ENCODE assay signal across 31 cellular contexts in the genomic region with DNA sequence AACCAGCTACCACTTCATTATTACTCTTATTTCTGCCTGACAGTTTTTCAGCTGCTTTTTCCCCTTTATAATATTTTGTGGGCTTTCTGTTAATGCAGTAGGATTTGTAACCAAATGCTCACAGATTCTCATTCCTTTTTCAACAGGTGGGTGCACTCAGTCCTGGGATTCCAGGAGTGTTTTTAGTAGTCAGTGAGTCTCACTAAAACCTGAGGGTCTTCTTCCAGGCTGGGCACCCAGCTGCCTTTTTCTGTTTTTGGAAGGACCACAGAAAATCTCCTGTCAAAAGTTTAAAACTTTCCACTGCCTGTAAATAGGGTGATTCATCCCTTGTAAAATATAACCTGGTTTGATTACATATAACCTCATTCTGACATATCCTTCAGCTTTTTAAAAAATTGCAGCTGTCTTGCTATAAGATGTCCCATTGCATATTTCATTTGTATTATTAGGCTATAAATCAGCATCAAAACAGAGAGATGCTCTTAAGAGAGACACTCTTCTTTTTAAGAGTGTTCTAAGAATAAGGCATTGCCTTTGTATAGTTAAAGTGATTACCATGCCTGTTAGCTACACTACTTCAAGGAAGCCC.
"Had no signal": no experiment of that assay in that cellular context is flagged by ENCODE, and none has a peak within 500 bp of the region (broad histone marks: within the 10 kb centered on the region; RNA-seq: fewer than 3 reads in every experiment).

No MANE protein-coding gene starts in this region.

- FAIRE-seq: urothelium cell line had no signal

- H3K4me3 ChIP-seq: adrenal gland, cardiac muscle cell, colonic mucosa, gastrocnemius medialis, left ventricle myocardium inferior, lung, mucosa of descending colon, right lobe of liver, skin epidermis, testis, transverse colon had no signal

- H3K36me3 Mint-ChIP-seq: activated naive CD8-positive, alpha-beta T cell treated with anti-CD3 and anti-CD28 coated beads for 36 hours; brain; natural killer cell treated with Interleukin-12 subunit alpha and Interleukin-12 subunit beta and Interleukin-15 and Interleukin-18, amount 100 ng/mL, for 72 hours had no signal

- H3K27me3 ChIP-seq: adrenal gland, cardiac muscle cell, colonic mucosa, gastrocnemius medialis, neutrophil, right lobe of liver, testis, transverse colon had no signal

- H3K27ac ChIP-seq: adrenal gland, cardiac muscle cell, colonic mucosa, gastrocnemius medialis, left ventricle myocardium inferior, neutrophil, right lobe of liver, skin epidermis, testis, transverse colon had no signal

- H3K4me3 Mint-ChIP-seq: activated B cell treated with CpG ODN at 0.5 μM for 24 hours; activated naive CD4-positive, alpha-beta T cell treated with anti-CD3 and anti-CD28 coated beads for 36 hours; activated naive CD8-positive, alpha-beta T cell treated with anti-CD3 and anti-CD28 coated beads for 36 hours; brain; natural killer cell treated with Interleukin-12 subunit alpha and Interleukin-12 subunit beta and Interleukin-15 and Interleukin-18, amount 100 ng/mL, for 72 hours; T-helper 2 cell treated with Interferon-gamma antibody and Interleukin-4, amounts not matched to agents 5 μg/mL and 100 μg/mL, for 36 hours had no signal

- DNase-seq: activated B cell treated with CpG ODN at 0.5 μM for 24 hours; activated CD4-positive, alpha-beta T cell treated with anti-CD3 and anti-CD28 coated beads, Interleukin-2, amount 50 U/mL, for 4 hours; activated effector memory CD4-positive, alpha-beta T cell treated with Interleukin-2 at 50 U/mL for 16 hours; activated naive CD4-positive, alpha-beta T cell treated with anti-CD3 and anti-CD28 coated beads for 36 hours; activated naive CD8-positive, alpha-beta T cell treated with anti-CD3 and anti-CD28 coated beads for 36 hours; adrenal gland; aorta; cerebellar nuclear complex; colonic mucosa; effector memory CD4-positive, alpha-beta T cell; gastrocnemius medialis; glutamatergic neuron; islet precursor cell; left ventricle myocardium inferior; mesendoderm; mucosa of descending colon; right lobe of liver; stimulated activated CD4-positive, alpha-beta T cell treated with anti-CD3 and anti-CD28 coated beads, Interleukin-12 subunit alpha, Interleukin-12 subunit beta, amount 100 ng/mL, for 4 hours; stimulated activated CD4-positive, alpha-beta T cell treated with anti-CD3 and anti-CD28 coated beads, Interleukin-4, amount 100 ng/mL, for 1 hour; stimulated activated naive CD8-positive, alpha-beta T cell treated with anti-CD3 and anti-CD28 coated beads, Interleukin-15, Interleukin-2, amounts not matched to agents 100 U/mL and 50 U/mL, for 24 hours; testis; transverse colon had no signal

- H3K27ac Mint-ChIP-seq: activated B cell treated with CpG ODN at 0.5 μM for 24 hours; activated naive CD4-positive, alpha-beta T cell treated with anti-CD3 and anti-CD28 coated beads for 36 hours; activated naive CD8-positive, alpha-beta T cell treated with anti-CD3 and anti-CD28 coated beads for 36 hours; brain; natural killer cell treated with Interleukin-12 subunit alpha and Interleukin-12 subunit beta and Interleukin-15 and Interleukin-18, amount 100 ng/mL, for 72 hours; progenitor cell of endocrine pancreas; T-helper 2 cell treated with Interferon-gamma antibody and Interleukin-4, amounts not matched to agents 5 μg/mL and 100 μg/mL, for 36 hours had no signal

- H3K9me3 ChIP-seq: adrenal gland, colonic mucosa, gastrocnemius medialis, left ventricle myocardium inferior, mucosa of descending colon, neutrophil, right lobe of liver, testis, transverse colon had no signal

- H3K4me1 Mint-ChIP-seq: activated B cell treated with CpG ODN at 0.5 μM for 24 hours; activated naive CD8-positive, alpha-beta T cell treated with anti-CD3 and anti-CD28 coated beads for 36 hours had no signal

- H3K9me3 Mint-ChIP-seq: activated B cell treated with CpG ODN at 0.5 μM for 24 hours; activated naive CD4-positive, alpha-beta T cell treated with anti-CD3 and anti-CD28 coated beads for 36 hours; activated naive CD8-positive, alpha-beta T cell treated with anti-CD3 and anti-CD28 coated beads for 36 hours; natural killer cell treated with Interleukin-12 subunit alpha and Interleukin-12 subunit beta and Interleukin-15 and Interleukin-18, amount 100 ng/mL, for 72 hours; T-helper 2 cell treated with Interferon-gamma antibody and Interleukin-4, amounts not matched to agents 5 μg/mL and 100 μg/mL, for 36 hours had no signal

- ATAC-seq: gastrocnemius medialis; mucosa of descending colon; natural killer cell treated with Interleukin-12 subunit alpha and Interleukin-12 subunit beta and Interleukin-15 and Interleukin-18, amount 100 ng/mL, for 72 hours; right lobe of liver; stimulated activated naive CD8-positive, alpha-beta T cell treated with anti-CD3 and anti-CD28 coated beads, Interleukin-15, Interleukin-2, amounts not matched to agents 100 U/mL and 50 U/mL, for 24 hours had no signal

- H3K27me3 Mint-ChIP-seq: activated B cell treated with CpG ODN at 0.5 μM for 24 hours; activated naive CD8-positive, alpha-beta T cell treated with anti-CD3 and anti-CD28 coated beads for 36 hours; brain; progenitor cell of endocrine pancreas had no signal

- H3K4me1 ChIP-seq: colonic mucosa, gastrocnemius medialis, left ventricle myocardium inferior, right lobe of liver, testis, transverse colon had no signal

- H3K36me3 ChIP-seq: adrenal gland, cardiac muscle cell, colonic mucosa, gastrocnemius medialis, left ventricle myocardium inferior, neutrophil, right lobe of liver, transverse colon had no signal
